In the genomic region with DNA sequence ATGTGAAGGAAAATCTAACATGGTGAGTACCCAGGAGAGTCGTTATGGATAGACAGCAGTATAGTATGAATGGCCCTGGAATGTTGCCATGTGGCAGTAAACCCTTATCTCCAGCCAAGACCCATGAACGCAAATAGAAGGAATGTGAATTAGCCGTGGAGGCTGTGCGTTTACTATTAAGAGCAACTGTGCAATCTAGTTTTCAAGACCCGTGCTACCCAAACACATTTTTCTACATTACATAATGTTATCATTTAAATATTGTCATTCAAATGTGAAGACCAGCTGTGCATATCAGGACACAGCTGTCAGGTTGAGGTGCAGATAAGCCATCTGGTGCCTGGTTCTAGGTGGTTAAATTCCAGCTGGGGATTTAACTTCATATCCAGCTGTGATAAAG, we compare ENCODE assay signal across 14 cellular contexts.
A peak's percentile ranks its signal among the peaks of the same experiment; 100 is the strongest.
DNase-seq lines count a peak whose midpoint lies in the region; ATAC-seq and TF ChIP-seq lines count a peak whose summit lies in the region.
"Had no signal": no experiment of that assay in that cellular context is flagged by ENCODE, and none has a peak within 500 bp of the region (broad histone marks: within the 10 kb centered on the region; RNA-seq: fewer than 3 reads in every experiment).

No MANE protein-coding gene starts in this region.

- TF ChIP-seq CTCF in AG04449 (IDR thresholded peaks at IDR 0.05; ENCODE audit: insufficient read depth, low read length, missing control alignments) = no peak

- CTCF ChIA-PET in AG04449 (lab: Yijun Ruan, JAX) = no interaction called here
- CTCF ChIA-PET in HEK293T (lab: Yijun Ruan, JAX) = no interaction called here

- peak overlapping the region; percentile 41 for H3K9ac ChIP-seq in SK-N-MC (ENCODE audit: insufficient read length)

- ATAC-seq in HG02884 (IDR thresholded peaks at IDR 0.05; ENCODE audit: unreplicated experiment) (no peak), HG03521 (IDR thresholded peaks at IDR 0.05; ENCODE audit: unreplicated experiment) (no peak)
- ATAC-seq: activated CD4-positive, CD25-positive, alpha-beta regulatory T cell treated with anti-CD3 and anti-CD28 coated beads, Interleukin-2, amount 50 U/mL, for 24 hours; upper lobe of right lung had no signal

- POLR2A ChIA-PET in AG04449 (lab: Yijun Ruan, JAX) (no interaction called here), HEK293T (lab: Yijun Ruan, JAX) (interaction anchor here (5.1 kb wide), 1 partner anchor 14 kb away, joined by 50 read pairs; a partner anchor contains a TSS)

- H3K9me3 ChIP-seq in SK-N-MC (ENCODE audit: low read depth, low read length) = no peaks in the 10 kb centered on the region
- H3K9me3 ChIP-seq: upper lobe of right lung had no signal

- peak overlapping the region; percentile 88 for H3K27ac ChIP-seq in SK-N-MC
- H3K27ac ChIP-seq: upper lobe of right lung had no signal

- no peak overlapping the region for H3K4me3 ChIP-seq in AG04449 (ENCODE audit: low read depth, low read length)
- peak overlapping the region; percentile 74 for H3K4me3 ChIP-seq in SK-N-MC
- H3K4me3 ChIP-seq: upper lobe of right lung had no signal

- H3K36me3 ChIP-seq in SK-N-MC (ENCODE audit: insufficient read depth, low read length) = no peaks in the 10 kb centered on the region
- H3K36me3 ChIP-seq: upper lobe of right lung had no signal

- DNase-seq in AG04449 (ENCODE audit: low read depth, low spot score) (peak; percentile 37), HEK293T (ENCODE audit: extremely low spot score) (peak; percentile 48), SK-N-MC (ENCODE audit: low read depth, low spot score) (peak; percentile 83), left kidney (ENCODE audit: low read depth, low spot score) (peak; percentile 45)
- DNase-seq in activated T-cell treated with anti-CD3 and anti-CD28 coated beads, Interleukin-2, amount 50 U/mL, for 48 hours = no peak
- DNase-seq in activated CD4-positive, alpha-beta T cell treated with anti-CD3 and anti-CD28 coated beads for 4 hours = no peak
- DNase-seq: activated T-cell treated with anti-CD3 and anti-CD28 coated beads, Interleukin-2, amount 50 U/mL, for 24 hours; naive B cell; NCI-H187; stimulated activated CD4-positive, alpha-beta T cell treated with anti-CD3 and anti-CD28 coated beads, Interleukin-2, amount 100 ng/mL, for 24 hours; upper lobe of right lung had no signal

TF ChIP-seq in HEK293T, 16 proteins besides CTCF, POLR2A, EP300 and RAD21:
- TF ChIP-seq BHLHE40 (IDR thresholded peaks at IDR 0.05; ENCODE audit: borderline replicate concordance) = no peak
- TF ChIP-seq, protein P1, sequence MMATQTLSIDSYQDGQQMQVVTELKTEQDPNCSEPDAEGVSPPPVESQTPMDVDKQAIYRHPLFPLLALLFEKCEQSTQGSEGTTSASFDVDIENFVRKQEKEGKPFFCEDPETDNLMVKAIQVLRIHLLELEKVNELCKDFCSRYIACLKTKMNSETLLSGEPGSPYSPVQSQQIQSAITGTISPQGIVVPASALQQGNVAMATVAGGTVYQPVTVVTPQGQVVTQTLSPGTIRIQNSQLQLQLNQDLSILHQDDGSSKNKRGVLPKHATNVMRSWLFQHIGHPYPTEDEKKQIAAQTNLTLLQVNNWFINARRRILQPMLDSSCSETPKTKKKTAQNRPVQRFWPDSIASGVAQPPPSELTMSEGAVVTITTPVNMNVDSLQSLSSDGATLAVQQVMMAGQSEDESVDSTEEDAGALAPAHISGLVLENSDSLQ (IDR thresholded peaks at IDR 0.05) = no peak
- TF ChIP-seq L3MBTL2 (conservative IDR thresholded peaks at IDR 0.05) = peak; percentile 28; the same call in 1 of the 2 replicates
- no peak for TF ChIP-seq SUZ12 (IDR thresholded peaks at IDR 0.05)
- no peak for TF ChIP-seq ZNF384 (IDR thresholded peaks at IDR 0.05)
- TF ChIP-seq ELF4 (IDR thresholded peaks at IDR 0.05) = no peak
- peak; percentile 30; the same call in 1 of the 2 replicates for TF ChIP-seq CTBP1 (IDR thresholded peaks at IDR 0.05; ENCODE audit: borderline replicate concordance)
- TF ChIP-seq FOXM1 (IDR thresholded peaks at IDR 0.05; ENCODE audit: borderline replicate concordance) = no peak

Comparison
In these comparisons a context has a peak if more than half of its experiments do, and no peak if none do; other contexts are left out.
1. DNase-seq: peak in AG04449 (single experiment), HEK293T (single experiment), SK-N-MC (single experiment) and left kidney (single experiment); none in activated T-cell treated with anti-CD3 and anti-CD28 coated beads, Interleukin-2, amount 50 U/mL, for 48 hours (0 of 2) and activated CD4-positive, alpha-beta T cell treated with anti-CD3 and anti-CD28 coated beads for 4 hours (0 of 2).